ENCODE assay signal across 20 cellular contexts in genomic region chr5:10168254-10168653, GRCh38.
DNase-seq lines count a peak whose midpoint lies in the region; ATAC-seq, FAIRE-seq and TF ChIP-seq lines count a peak whose summit lies in the region.
"Had no signal": no experiment of that assay in that cellular context is flagged by ENCODE, and none has a peak within 500 bp of the region (broad histone marks: within the 10 kb centered on the region; RNA-seq: fewer than 3 reads in every experiment).

No MANE protein-coding gene starts in this region.

- intact Hi-C loops in K562 (cut with micrococcal nuclease): no loop called here
- intact Hi-C loops in upper lobe of right lung (cut with DNase I): no loop called here
- intact Hi-C loops in A673 (cut with micrococcal nuclease; ENCODE audit: unreplicated experiment): no loop called here

- H3K9me3 ChIP-seq in K562 (replicated peaks; ENCODE audit: control insufficient read depth, insufficient read depth, low read depth, low read length): no peaks in the 10 kb centered on the region
- no peaks in the 10 kb centered on the region for H3K9me3 ChIP-seq in upper lobe of right lung
- no peaks in the 10 kb centered on the region for H3K9me3 ChIP-seq in A673 (ENCODE audit: low read depth, low read length, poor library complexity, severe bottlenecking)

- no peak for TF ChIP-seq RAD21 in K562 (CRISPR knock-in tag; conservative IDR thresholded peaks at IDR 0.05 in 1 of 2, IDR thresholded peaks at IDR 0.05 in 1 of 2)

- TF ChIP-seq CTCF in K562 (IDR thresholded peaks at IDR 0.05 in 2 of 3, conservative IDR thresholded peaks at IDR 0.05 in 1 of 3; ENCODE audit: insufficient read depth in 2 of 3, low read depth in 1 of 3, low read length in 3 of 3) (no peak), upper lobe of right lung (IDR thresholded peaks at IDR 0.05) (no peak), A673 (conservative IDR thresholded peaks at IDR 0.05; ENCODE audit: low read depth, low read length) (no peak)

- H3K36me3 Mint-ChIP-seq in activated naive CD4-positive, alpha-beta T cell treated with anti-CD3 and anti-CD28 coated beads, Interleukin-2, amount 50 U/mL, for 72 hours: peaks cover 8 to 18% of the 10 kb centered on the region in 2 donors

- H2AFZ ChIP-seq in K562 (ENCODE audit: low read depth, low read length): no peak overlapping the region

- no peaks in the 10 kb centered on the region for H3K9me1 ChIP-seq in K562 (ENCODE audit: control insufficient read depth, insufficient read depth, low read length)

- no peak for FAIRE-seq in K562 (lab: Jason Lieb, UNC)
- FAIRE-seq: A204.1, GM12892, GM18507 had no signal

- H3K27ac ChIP-seq in K562 (ENCODE audit: extremely low read depth, low read depth, low read length) (no peak overlapping the region), upper lobe of right lung (no peak overlapping the region), A673 (ENCODE audit: low read depth, low read length, poor library complexity, severe bottlenecking) (no peak overlapping the region)
- H3K27ac ChIP-seq: C4-2B had no signal

- H3K79me2 ChIP-seq in K562 (ENCODE audit: control insufficient read depth, insufficient read depth, low read length): no peaks in the 10 kb centered on the region

- H3K4me1 ChIP-seq in K562 (replicated peaks in 1 of 2; ENCODE audit: control insufficient read depth in 2 of 2, insufficient read depth in 2 of 2, low read length in 2 of 2) (no peaks in the 10 kb centered on the region; a peak in 1 of 5 replicates), upper lobe of right lung (no peaks in the 10 kb centered on the region), A673 (ENCODE audit: insufficient read depth, low read length, poor library complexity, severe bottlenecking) (no peaks in the 10 kb centered on the region)

- TF ChIP-seq EP300 in K562 (IDR thresholded peaks at IDR 0.05; ENCODE audit: low read length): no peak

- TF ChIP-seq POLR2A in K562 (conservative IDR thresholded peaks at IDR 0.05): no peak

- no peak overlapping the region for H3K9ac ChIP-seq in K562 (ENCODE audit: insufficient read depth in 1 of 2, low read depth in 2 of 2, low read length in 2 of 2)

- in situ Hi-C loops in K562 (cut with MboI): no loop called here

- H3K4me2 ChIP-seq in K562 (ENCODE audit: insufficient read depth, low read length): no peak overlapping the region

- no peaks in the 10 kb centered on the region for H3K27me3 ChIP-seq in K562 (ENCODE audit: control insufficient read depth in 2 of 2, insufficient read depth in 2 of 2, low read length in 2 of 2)
- no peaks in the 10 kb centered on the region for H3K27me3 ChIP-seq in upper lobe of right lung
- no peaks in the 10 kb centered on the region for H3K27me3 ChIP-seq in A673 (replicated peaks; ENCODE audit: insufficient read depth, low read depth, low read length, poor library complexity)

- H3K4me3 ChIP-seq in K562 (no peak overlapping the region), upper lobe of right lung (no peak overlapping the region), A673 (ENCODE audit: low read depth, low read length, poor library complexity, severe bottlenecking) (no peak overlapping the region)

- no peak overlapping the region for H3K27ac Mint-ChIP-seq in activated naive CD4-positive, alpha-beta T cell treated with anti-CD3 and anti-CD28 coated beads, Interleukin-2, amount 50 U/mL, for 72 hours
- H3K27ac Mint-ChIP-seq: CD4-positive, alpha-beta T cell; HFFc6 had no signal

- CTCF ChIA-PET in K562 (lab: Yijun Ruan, JAX; ENCODE audit: low intra/inter-chr PET ratio): no interaction called here
- CTCF ChIA-PET in A673 (lab: Charles Lee): no interaction called here

- WGBS in K562 (ENCODE audit: insufficient coverage, low coverage, missing lambda C conversion rate): under 1% methylated on average over 8 of the region's 8 CpGs

- peak; percentile 12 for ATAC-seq in HG03442 (IDR thresholded peaks at IDR 0.05; ENCODE audit: unreplicated experiment)
- ATAC-seq in K562: peak; percentile 42
- peak; percentile 9 for ATAC-seq in upper lobe of right lung
- ATAC-seq in activated naive CD4-positive, alpha-beta T cell treated with anti-CD3 and anti-CD28 coated beads, Interleukin-2, amount 50 U/mL, for 72 hours: no peak
- ATAC-seq: HCT116 had no signal

- POLR2A ChIA-PET in K562 (lab: Yijun Ruan, JAX): no interaction called here
- POLR2A ChIA-PET in A673 (lab: Charles Lee; ENCODE audit: low non-redundant PET): no interaction called here

- H4K20me1 ChIP-seq in K562 (replicated peaks; ENCODE audit: control insufficient read depth, insufficient read depth, low read length): no peaks in the 10 kb centered on the region

- peaks cover 0 to 15% of the 10 kb centered on the region in 2 donors for H3K9me3 Mint-ChIP-seq in activated naive CD4-positive, alpha-beta T cell treated with anti-CD3 and anti-CD28 coated beads, Interleukin-2, amount 50 U/mL, for 72 hours

- BruUV-seq in K562 (replicated peaks; lab: Mats Ljungman, UMichigan): no TSS peak
- no TSS peak for BruUV-seq in A673 (replicated peaks; lab: Mats Ljungman, UMichigan)

- DNase-seq in K562 (ENCODE audit: extremely low read depth in 1 of 4, low spot score in 3 of 4) (no peak), upper lobe of right lung (no peak), HUDEP-2 (lab: John Stamatoyannopoulos, UW; ENCODE audit: unreplicated experiment in 76 of 76) (no peak), A673 (ENCODE audit: low spot score) (no peak)
- no peak for DNase-seq in activated naive CD4-positive, alpha-beta T cell treated with anti-CD3 and anti-CD28 coated beads, Interleukin-2, amount 50 U/mL, for 72 hours (ENCODE audit: low spot score in 2 of 2)
- DNase-seq: AML-193; CD4-positive, alpha-beta T cell; DMS153; DMS79; GDM1; GOT3; H7; HFFc6; KBM-7 had no signal

- H3K36me3 ChIP-seq in K562 (ENCODE audit: control insufficient read depth, insufficient read depth, low read length) (no peaks in the 10 kb centered on the region), upper lobe of right lung (no peaks in the 10 kb centered on the region), A673 (ENCODE audit: insufficient read depth, low read length, poor library complexity, severe bottlenecking) (no peaks in the 10 kb centered on the region)

TF ChIP-seq in K562, 482 proteins besides CTCF, POLR2A, EP300 and RAD21:
- no peak for TF ChIP-seq ZNF511 (CRISPR knock-in tag; IDR thresholded peaks at IDR 0.05)
- TF ChIP-seq, protein P1, sequence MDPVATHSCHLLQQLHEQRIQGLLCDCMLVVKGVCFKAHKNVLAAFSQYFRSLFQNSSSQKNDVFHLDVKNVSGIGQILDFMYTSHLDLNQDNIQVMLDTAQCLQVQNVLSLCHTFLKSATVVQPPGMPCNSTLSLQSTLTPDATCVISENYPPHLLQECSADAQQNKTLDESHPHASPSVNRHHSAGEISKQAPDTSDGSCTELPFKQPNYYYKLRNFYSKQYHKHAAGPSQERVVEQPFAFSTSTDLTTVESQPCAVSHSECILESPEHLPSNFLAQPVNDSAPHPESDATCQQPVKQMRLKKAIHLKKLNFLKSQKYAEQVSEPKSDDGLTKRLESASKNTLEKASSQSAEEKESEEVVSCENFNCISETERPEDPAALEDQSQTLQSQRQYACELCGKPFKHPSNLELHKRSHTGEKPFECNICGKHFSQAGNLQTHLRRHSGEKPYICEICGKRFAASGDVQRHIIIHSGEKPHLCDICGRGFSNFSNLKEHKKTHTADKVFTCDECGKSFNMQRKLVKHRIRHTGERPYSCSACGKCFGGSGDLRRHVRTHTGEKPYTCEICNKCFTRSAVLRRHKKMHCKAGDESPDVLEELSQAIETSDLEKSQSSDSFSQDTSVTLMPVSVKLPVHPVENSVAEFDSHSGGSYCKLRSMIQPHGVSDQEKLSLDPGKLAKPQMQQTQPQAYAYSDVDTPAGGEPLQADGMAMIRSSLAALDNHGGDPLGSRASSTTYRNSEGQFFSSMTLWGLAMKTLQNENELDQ (CRISPR knock-in tag; IDR thresholded peaks at IDR 0.05; ENCODE audit: borderline replicate concordance): no peak
- no peak for TF ChIP-seq POLR2AphosphoS2 (IDR thresholded peaks at IDR 0.05; ENCODE audit: low read length)
- no peak for TF ChIP-seq KLF6 (CRISPR knock-in tag; IDR thresholded peaks at IDR 0.05; ENCODE audit: borderline replicate concordance)

Comparison
In these comparisons a context has a peak if more than half of its experiments do, and no peak if none do; other contexts are left out.
1. ATAC-seq: peak in HG03442 (single experiment), K562 (single experiment) and upper lobe of right lung (single experiment); none in activated naive CD4-positive, alpha-beta T cell treated with anti-CD3 and anti-CD28 coated beads, Interleukin-2, amount 50 U/mL, for 72 hours (0 of 2).